10 cellular contexts compared by ENCODE assay signal in the genomic region with DNA sequence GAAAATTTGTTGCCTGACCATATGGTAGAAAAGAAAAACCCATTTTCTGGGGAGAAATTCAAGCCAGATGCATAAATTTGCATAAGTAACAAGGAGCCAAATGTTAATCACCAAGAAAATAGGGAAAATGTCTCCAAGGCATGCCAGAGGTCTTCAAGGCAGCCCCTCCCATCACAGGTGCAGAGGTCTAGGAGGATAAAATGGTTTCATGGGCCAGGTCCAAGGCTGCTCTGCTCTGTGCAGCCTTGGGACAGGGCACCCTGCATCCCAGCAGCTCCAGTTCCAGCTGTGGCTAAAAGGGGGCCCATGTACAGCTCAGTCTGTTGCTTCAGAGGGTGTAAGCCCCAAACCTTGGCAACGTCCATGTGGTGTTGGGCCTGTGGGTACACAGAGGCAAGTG.
"Had no signal": no experiment of that assay in that cellular context is flagged by ENCODE, and none has a peak within 500 bp of the region (broad histone marks: within the 10 kb centered on the region; RNA-seq: fewer than 3 reads in every experiment).

No MANE protein-coding gene starts in this region.

- FAIRE-seq: H1, H54, HTR-8/SVneo, K562 had no signal

- H3K4me3 ChIP-seq: GM23338, K562 had no signal

- ATAC-seq: GM23338, K562 had no signal

- DNase-seq: H9, HCEC 1CT, HFFc6, IMR-90, KG1 had no signal

- H3K4me2 ChIP-seq: GM23338 had no signal
